8 cellular contexts compared by ENCODE assay signal in genomic region chr15:39920510-39921273, GRCh38. TPM values are rescaled to one million over a fixed set of nuclear protein-coding genes. Genes with fewer than 3 reads are reported as not detected.
A peak's percentile ranks its signal among the peaks of the same experiment; 100 is the strongest.
DNase-seq lines count a peak whose midpoint lies in the region; ATAC-seq and TF ChIP-seq lines count a peak whose summit lies in the region.

No MANE protein-coding gene starts in this region.

- H3K4me3 ChIP-seq in Karpas-422 (ENCODE audit: low read length): peak overlapping the region; percentile 46
- peak overlapping the region in 3 of 4 donors; percentile 11 to 73 (median 69) for H3K4me3 ChIP-seq in adrenal gland

- no peaks in the 10 kb centered on the region for H3K36me3 Mint-ChIP-seq in progenitor cell of endocrine pancreas (ENCODE audit: insufficient read depth)

- intact Hi-C loops in adrenal gland (cut with DNase I): no loop called here
- intact Hi-C loops in left cardiac atrium (cut with DNase I): no loop called here

- H3K27ac Mint-ChIP-seq in progenitor cell of endocrine pancreas: peak overlapping the region; percentile 92

- 0 out of 2 replicates have a peak, but pooled peaks cover 4% of the 10 kb centered on the region for H3K9me2 ChIP-seq in Karpas-422 (replicated peaks; ENCODE audit: insufficient read depth, low read length)

- H3K27me3 Mint-ChIP-seq in progenitor cell of endocrine pancreas: peaks cover 22% of the 10 kb centered on the region

- peak; percentile 72 for DNase-seq in Karpas-422
- DNase-seq in SW480 (ENCODE audit: low spot score): peak; percentile 69
- DNase-seq in adrenal gland: peak; percentile 61 to 84 (median 76)
- peak; percentile 86 for DNase-seq in left cardiac atrium
- peak; percentile 41 for DNase-seq in progenitor cell of endocrine pancreas (ENCODE audit: low spot score, unreplicated experiment)
- DNase-seq in ureter (ENCODE audit: low spot score): peak; percentile 75

- ATAC-seq in GM21825 (IDR thresholded peaks at IDR 0.05; ENCODE audit: unreplicated experiment) (peak; percentile 85), left cardiac atrium (peak; percentile 96 to 97)

- H3K4me1 ChIP-seq in ES-I3 (ENCODE audit: insufficient read depth, low read length): peaks cover 13% of the 10 kb centered on the region; the same call in 1 of the 2 replicates
- H3K4me1 ChIP-seq in Karpas-422 (ENCODE audit: low read length): peaks cover 15% of the 10 kb centered on the region
- H3K4me1 ChIP-seq in adrenal gland (replicated peaks in 1 of 2): peaks cover 0 to 12% of the 10 kb centered on the region in 2 donors

- peak overlapping the region; percentile 38; the same call in 1 of the 2 replicates for H2AFZ ChIP-seq in Karpas-422 (ENCODE audit: low read length)

- WGBS in adrenal gland, 4 donors: 0 to 1% (median 1%) methylated on average over 8 to 70 of the region's 70 CpGs

- no peak overlapping the region for H3K27ac ChIP-seq in Karpas-422 (ENCODE audit: low read length)
- H3K27ac ChIP-seq in adrenal gland: peak overlapping the region in 3 of 5 donors; percentile 4 to 75 (median 54)

- peaks cover 14% of the 10 kb centered on the region for H3K4me1 Mint-ChIP-seq in progenitor cell of endocrine pancreas (ENCODE audit: low read depth)

- H3K4me2 ChIP-seq in Karpas-422 (ENCODE audit: low read depth, low read length, poor library complexity, severe bottlenecking): peak overlapping the region; percentile 67

- TF ChIP-seq POLR2A in adrenal gland (IDR thresholded peaks at IDR 0.05): peak; percentile 33

- no peaks in the 10 kb centered on the region for H3K79me2 ChIP-seq in Karpas-422 (ENCODE audit: low read length)

- no peaks in the 10 kb centered on the region for H4K20me1 ChIP-seq in Karpas-422 (ENCODE audit: insufficient read depth, low read depth, low read length)

- H3K9me3 ChIP-seq in ES-I3 (ENCODE audit: control insufficient read depth, insufficient read depth, low read length): no peaks in the 10 kb centered on the region
- H3K9me3 ChIP-seq in Karpas-422 (ENCODE audit: low read length): no peaks in the 10 kb centered on the region
- no peaks in the 10 kb centered on the region for H3K9me3 ChIP-seq in adrenal gland (replicated peaks in 1 of 3)

- peak overlapping the region; percentile 85 for H3K4me3 Mint-ChIP-seq in progenitor cell of endocrine pancreas (ENCODE audit: low read depth)

- H3K36me3 ChIP-seq in ES-I3 (ENCODE audit: insufficient read depth, low read length) (no peaks in the 10 kb centered on the region), Karpas-422 (ENCODE audit: insufficient read depth, low read length) (no peaks in the 10 kb centered on the region), adrenal gland (replicated peaks in 1 of 2) (no peaks in the 10 kb centered on the region)

- H3K27me3 ChIP-seq in Karpas-422 (ENCODE audit: low read length) (no peaks in the 10 kb centered on the region), adrenal gland (peaks cover 8% of the 10 kb centered on the region)

- TF ChIP-seq CTCF in adrenal gland (IDR thresholded peaks at IDR 0.05) (no peak), progenitor cell of endocrine pancreas (IDR thresholded peaks at IDR 0.05; ENCODE audit: unreplicated experiment) (no peak)

- H3K9ac ChIP-seq in ES-I3 (ENCODE audit: low read depth, low read length) (peak overlapping the region; percentile 65), Karpas-422 (ENCODE audit: low read length) (peak overlapping the region; percentile 48)

- H3K9me3 Mint-ChIP-seq in progenitor cell of endocrine pancreas (ENCODE audit: low read depth): peaks cover 6% of the 10 kb centered on the region

RNA-seq across cellular contexts. Expression of gene GPR176, which starts 0.6 kb away (rescaled TPM):
- 0.07 TPM in 1 of 2 replicates, not detected in the other for total RNA-seq in Karpas-422 (2014; rRNA removed; shearing (Covaris generic); ENCODE audit: low replicate concordance)
- total RNA-seq in adrenal gland (10 to 100 TPM in 1 of 8 donors, 1 to 10 TPM in 7; 1.4 to 12.7 (median 5.1) TPM), left cardiac atrium (1 to 10 TPM; 2.9 to 4.8 TPM), progenitor cell of endocrine pancreas (1.0 and 1.1 TPM in 2 replicates), ureter (1.7 TPM)
- polyA plus RNA-seq in adrenal gland: 1 to 10 TPM; 3.6 to 9.8 (median 7.2) TPM

RNA-seq across cellular contexts. Expression of gene EIF2AK4, which starts 13.2 kb away (rescaled TPM):
- 24.0 and 42.5 TPM in 2 replicates for total RNA-seq in Karpas-422 (2014; rRNA removed; shearing (Covaris generic); ENCODE audit: low replicate concordance)
- total RNA-seq in adrenal gland (10 to 100 TPM; 19.3 to 52.9 (median 28.1) TPM), left cardiac atrium (10 to 100 TPM; 23.4 to 25.1 TPM), progenitor cell of endocrine pancreas (39.9 and 41.6 TPM in 2 replicates), ureter (34.2 TPM)
- polyA plus RNA-seq in adrenal gland: 10 to 100 TPM; 32.5 to 84.1 (median 63.4) TPM
